8 cellular contexts compared by ENCODE assay signal in the genomic region with DNA sequence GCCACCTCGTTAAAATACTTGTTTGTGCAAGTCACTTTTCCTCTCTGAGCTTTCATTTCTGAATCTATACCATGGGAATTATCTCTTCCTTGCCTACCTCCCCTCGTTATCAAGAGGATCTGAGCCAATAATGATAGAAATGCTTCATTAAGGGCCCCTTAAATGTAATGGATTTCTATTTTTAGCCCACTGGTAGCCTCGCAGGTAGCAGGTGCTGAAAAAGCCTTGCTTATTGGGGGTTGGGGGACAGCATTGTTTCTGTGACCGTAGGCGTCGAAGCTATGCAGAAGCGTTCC. TPM values are rescaled to one million over a fixed set of nuclear protein-coding genes. Genes with fewer than 3 reads are reported as not detected.
DNase-seq lines count a peak whose midpoint lies in the region; ATAC-seq and TF ChIP-seq lines count a peak whose summit lies in the region.

No MANE protein-coding gene starts in this region.

- WGBS in esophagus squamous epithelium, 2 donors, result 16 to 22% methylated on average over 3 to 5 of the region's 7 CpGs
- 10 to 11% (median 10%) methylated on average over 7 of the region's 7 CpGs for WGBS in psoas muscle, 3 donors

- peaks cover 29% of the 10 kb centered on the region for H4K20me1 ChIP-seq in PC-3 (ENCODE audit: low read length)

- no peak for TF ChIP-seq CTCF in PC-3 (conservative IDR thresholded peaks at IDR 0.05; ENCODE audit: low read depth, low read length)
- no peak for TF ChIP-seq CTCF in esophagus squamous epithelium (IDR thresholded peaks at IDR 0.05)
- TF ChIP-seq CTCF in psoas muscle (IDR thresholded peaks at IDR 0.05), result no peak
- no peak for TF ChIP-seq CTCF in mucosa of descending colon (IDR thresholded peaks at IDR 0.05)

- H3K9me3 ChIP-seq in PC-3 (ENCODE audit: low read length), result no peaks in the 10 kb centered on the region
- H3K9me3 ChIP-seq in esophagus squamous epithelium, result no peaks in the 10 kb centered on the region
- no peaks in the 10 kb centered on the region for H3K9me3 ChIP-seq in psoas muscle
- no peaks in the 10 kb centered on the region for H3K9me3 ChIP-seq in mucosa of descending colon

- peak overlapping the region; percentile 67 for H3K4me3 ChIP-seq in GM08714 (ENCODE audit: low read length)
- H3K4me3 ChIP-seq in PC-3 (ENCODE audit: low read length), result peak overlapping the region; percentile 93
- H3K4me3 ChIP-seq in esophagus squamous epithelium, result peak overlapping the region; percentile 82 to 99 (median 96)
- H3K4me3 ChIP-seq in psoas muscle, result peak overlapping the region; percentile 89
- no peak overlapping the region for H3K4me3 ChIP-seq in mucosa of descending colon

- H3K9ac ChIP-seq in PC-3 (ENCODE audit: low read length), result peak overlapping the region; percentile 24; the same call in 1 of the 2 replicates

- H3K27me3 ChIP-seq in PC-3 (ENCODE audit: low read length), result no peaks in the 10 kb centered on the region
- no peaks in the 10 kb centered on the region for H3K27me3 ChIP-seq in esophagus squamous epithelium
- no peaks in the 10 kb centered on the region for H3K27me3 ChIP-seq in psoas muscle (ENCODE audit: insufficient read depth in 3 of 3, low read length in 2 of 3)

- intact Hi-C loops in PC-3 (cut with micrococcal nuclease) (no loop called here), esophagus squamous epithelium (cut with DNase I) (no loop called here), psoas muscle (cut with DNase I) (loop anchor here (5.0 to 10.0 kb wide), 2 partner anchors 189 to 531 kb away; a partner anchor contains a TSS), mucosa of descending colon (cut with DNase I, micrococcal nuclease) (loop anchor here in 1 of 2 donors (10.0 kb wide), 1 partner anchor 189 kb away; no protein-coding TSS in a partner anchor)

- H3K36me3 ChIP-seq in PC-3 (ENCODE audit: low read depth, low read length) (no peaks in the 10 kb centered on the region), esophagus squamous epithelium (no peaks in the 10 kb centered on the region), psoas muscle (ENCODE audit: insufficient read depth in 1 of 2, low read depth in 1 of 2) (no peaks in the 10 kb centered on the region), mucosa of descending colon (ENCODE audit: low read depth) (no peaks in the 10 kb centered on the region)

- DNase-seq in PC-3 (no peak), esophagus squamous epithelium (lab: John Stamatoyannopoulos, UW) (no peak), psoas muscle (no peak), mucosa of descending colon (no peak), NCI-H2171 treated with DMSO at 0.1 percent for 48 hours (lab: John Stamatoyannopoulos, UW) (no peak), NCI-H446 treated with DMSO at 0.1 percent for 48 hours (lab: John Stamatoyannopoulos, UW) (no peak)

- TF ChIP-seq POLR2A in esophagus squamous epithelium (IDR thresholded peaks at IDR 0.05), result no peak

- H3F3A ChIP-seq in PC-3 (ENCODE audit: low read length, unreplicated experiment), result no peaks in the 10 kb centered on the region

- H3K27ac ChIP-seq in PC-3 (ENCODE audit: low read length) (no peak overlapping the region), esophagus squamous epithelium (peak overlapping the region; percentile 63 to 98 (median 96)), psoas muscle (no peak overlapping the region)

- H2AFZ ChIP-seq in PC-3 (ENCODE audit: low read length), result peak overlapping the region; percentile 99

- POLR2A ChIA-PET in PC-3 (lab: Charles Lee; ENCODE audit: unreplicated experiment), result no interaction called here

- H3K4me1 ChIP-seq in PC-3 (ENCODE audit: insufficient read depth, low read length), result peaks cover 24% of the 10 kb centered on the region
- peaks cover 4 to 40% (median 23%) of the 10 kb centered on the region in 3 donors for H3K4me1 ChIP-seq in esophagus squamous epithelium
- H3K4me1 ChIP-seq in psoas muscle, result peaks cover 32% of the 10 kb centered on the region
- peaks cover 6% of the 10 kb centered on the region for H3K4me1 ChIP-seq in mucosa of descending colon (ENCODE audit: low read depth)

- no peak for ATAC-seq in PC-3
- ATAC-seq in psoas muscle, result no peak
- no peak for ATAC-seq in HG03565 (IDR thresholded peaks at IDR 0.05; ENCODE audit: unreplicated experiment)
- ATAC-seq in mucosa of descending colon, result no peak

- H3K9me2 ChIP-seq in PC-3 (replicated peaks; ENCODE audit: low read length), result no peaks in the 10 kb centered on the region

- peak overlapping the region; percentile 84 for H3K4me2 ChIP-seq in PC-3 (ENCODE audit: low read length)

- no TSS peak for BruUV-seq in PC-3 (replicated peaks; lab: Mats Ljungman, UMichigan)

- peaks cover 45% of the 10 kb centered on the region for H3K79me2 ChIP-seq in PC-3 (ENCODE audit: low read length)

- CTCF ChIA-PET in PC-3 (lab: Charles Lee), result interaction anchor here (0.6 to 1.1 kb wide), 2 partner anchors 190 to 640 kb away, joined by 3 to 10 read pairs; no protein-coding TSS in a partner anchor

RNA-seq across cellular contexts. Expression of a gene that starts 0.5 kb away (rescaled TPM):
- total RNA-seq in PC-3 (2014; rRNA removed) (13.8 and 21.9 TPM in 2 replicates), esophagus squamous epithelium (10 to 100 TPM; 19.9 to 69.2 (median 26.6) TPM), psoas muscle (10 to 100 TPM; 18.2 to 28.7 (median 20.8) TPM), mucosa of descending colon (10 to 100 TPM; 35.4 to 59.3 (median 37.7) TPM)
- polyA plus RNA-seq in psoas muscle, result 10 to 100 TPM in 1 of 3 donors, 1 to 10 TPM in 2; 4.4 to 15.5 (median 5.0) TPM

Comparison
In these comparisons a context has a peak if more than half of its experiments do, and no peak if none do; other contexts are left out.
1. H3K27ac ChIP-seq: peak in esophagus squamous epithelium (4 of 4); none in PC-3 (single experiment) and psoas muscle (single experiment).
2. intact Hi-C loops: an anchor here in psoas muscle (5.0 to 10.0 kb wide); none called in PC-3 and esophagus squamous epithelium.